ENCODE assay signal across 9 cellular contexts in genomic region chr12:71216725-71217579, GRCh38. TPM values are rescaled to one million over a fixed set of nuclear protein-coding genes. Genes with fewer than 3 reads are reported as not detected.
DNase-seq lines count a peak whose midpoint lies in the region; ATAC-seq and TF ChIP-seq lines count a peak whose summit lies in the region.
"Had no signal": no experiment of that assay in that cellular context is flagged by ENCODE, and none has a peak within 500 bp of the region (broad histone marks: within the 10 kb centered on the region; RNA-seq: fewer than 3 reads in every experiment).

No MANE protein-coding gene starts in this region.

- intact Hi-C loops in stomach (cut with DNase I; ENCODE audit: low total_unique reads) = no loop called here

- H3K9me3 ChIP-seq in stomach = no peaks in the 10 kb centered on the region

- peak overlapping the region in 1 of 5 donors; percentile 31 for H3K27ac ChIP-seq in stomach

- WGBS in stomach, 5 donors = 39 to 48% (median 43%) methylated on average over 4 of the region's 4 CpGs

- no peak for ATAC-seq in HG03095 (IDR thresholded peaks at IDR 0.05; ENCODE audit: unreplicated experiment)

- no peak for TF ChIP-seq POLR2A in stomach (IDR thresholded peaks at IDR 0.05)

- DNase-seq in NCI-H187 (lab: John Stamatoyannopoulos, UW) = peak; percentile 8 to 21
- no peak for DNase-seq in NCI-H187 treated with DMSO at 0.1 percent for 48 hours (lab: John Stamatoyannopoulos, UW)
- peak; percentile 74 for DNase-seq in LNCaP clone FGC (ENCODE audit: low read depth)
- peak; percentile 41 for DNase-seq in SK-N-DZ (ENCODE audit: low spot score)
- peak; percentile 32 for DNase-seq in globus pallidus (ENCODE audit: low spot score)
- DNase-seq in stomach = peak; percentile 38
- DNase-seq in cortex of kidney (lab: John Stamatoyannopoulos, UW) = no peak

- peak; percentile 83 for TF ChIP-seq CTCF in LNCaP clone FGC (IDR thresholded peaks at IDR 0.05; ENCODE audit: control insufficient read depth, extremely low read depth, insufficient read depth)
- TF ChIP-seq CTCF in stomach (IDR thresholded peaks at IDR 0.05) = peak in 5 of 7 experiments; percentile 21 to 52 (median 34)

- peaks cover 8 to 18% (median 12%) of the 10 kb centered on the region in 4 donors for H3K4me1 ChIP-seq in stomach

- no peaks in the 10 kb centered on the region for H3K36me3 ChIP-seq in stomach

- no peaks in the 10 kb centered on the region for H3K27me3 ChIP-seq in stomach

- H3K4me3 ChIP-seq in LNCaP clone FGC (ENCODE audit: low read depth, low read length) = no peak overlapping the region
- no peak overlapping the region for H3K4me3 ChIP-seq in stomach

- no peak for TF ChIP-seq EP300 in stomach (IDR thresholded peaks at IDR 0.05)

RNA-seq across cellular contexts. Expression of gene TSPAN8, which starts 59.2 kb away (rescaled TPM):
- polyA plus RNA-seq in SK-N-DZ (2014; cell fraction: cytosol; rRNA removed) = not detected in 2 replicates
- not detected in 2 replicates for polyA plus RNA-seq in SK-N-DZ (2014; cell fraction: nucleus; rRNA removed)
- 100 to 1,000 TPM in 3 of 5 donors, 10 to 100 TPM in 2; 15.8 to 532 (median 122) TPM for total RNA-seq in stomach
- 100 to 1,000 TPM; 122 to 508 (median 211) TPM for polyA plus RNA-seq in stomach
- polyA plus RNA-seq: BJ had no signal

Comparison
In these comparisons a context has a peak if more than half of its experiments do, and no peak if none do; other contexts are left out.
1. DNase-seq: peak in NCI-H187 (2 of 2), LNCaP clone FGC (single experiment), SK-N-DZ (single experiment), globus pallidus (single experiment) and stomach (single experiment); none in NCI-H187 treated with DMSO at 0.1 percent for 48 hours (single experiment) and cortex of kidney (single experiment).